8 cellular contexts compared by ENCODE assay signal in genomic region chr9:136644593-136645342, GRCh38. TPM values are rescaled to one million over a fixed set of nuclear protein-coding genes. Genes with fewer than 3 reads are reported as not detected.
DNase-seq lines count a peak whose midpoint lies in the region; ATAC-seq and TF ChIP-seq lines count a peak whose summit lies in the region.

No MANE protein-coding gene starts in this region.

- H3K27ac ChIP-seq in neuronal stem cell (replicated peaks; ENCODE audit: low read length): no peak overlapping the region
- H3K27ac ChIP-seq in suprapubic skin: peak overlapping the region; percentile 70

- peak overlapping the region; percentile 100 for H2BK15ac ChIP-seq in neuronal stem cell (ENCODE audit: low read length)

- peak in 1 of 2 donors; percentile 56 for TF ChIP-seq POLR2A in suprapubic skin (IDR thresholded peaks at IDR 0.05)

- no CpG with 5 or more reads among the region's 30 CpGs for WGBS in neuronal stem cell (ENCODE audit: extremely low coverage in 2 of 2, insufficient read length in 2 of 2, insufficient replicate concordance in 1 of 2), 2 donors
- 80% methylated on average over 6 of the region's 30 CpGs for WGBS in suprapubic skin

- no peak overlapping the region for H3K9ac ChIP-seq in neuronal stem cell (ENCODE audit: low read depth, low read length, poor library complexity)

- H4K91ac ChIP-seq in neuronal stem cell (ENCODE audit: low read depth, low read length, poor library complexity): no peak overlapping the region

- peak overlapping the region; percentile 91 for H3K18ac ChIP-seq in neuronal stem cell (ENCODE audit: low read length)

- H3K4ac ChIP-seq in neuronal stem cell (ENCODE audit: low read length): peak overlapping the region; percentile 23

- H4K8ac ChIP-seq in neuronal stem cell (ENCODE audit: low read depth, low read length): no peak overlapping the region

- H3K36me3 ChIP-seq in neuronal stem cell (replicated peaks in 1 of 2; ENCODE audit: control insufficient read depth in 2 of 2, insufficient read depth in 2 of 2, low read length in 2 of 2): no peaks in the 10 kb centered on the region
- no peaks in the 10 kb centered on the region for H3K36me3 ChIP-seq in suprapubic skin

- peak overlapping the region; percentile 97 for H2BK12ac ChIP-seq in neuronal stem cell (ENCODE audit: low read length)

- peak overlapping the region; percentile 83 for H3K23ac ChIP-seq in neuronal stem cell (ENCODE audit: low read depth, low read length, poor library complexity)

- H3K4me2 ChIP-seq in neuronal stem cell (ENCODE audit: insufficient read depth, low read length, poor library complexity, severe bottlenecking): peak overlapping the region; percentile 41

- no peak for ATAC-seq in GM18873 (IDR thresholded peaks at IDR 0.05; ENCODE audit: low FRiP score, unreplicated experiment)

- DNase-seq in NCI-H1694 (lab: John Stamatoyannopoulos, UW) (peak; percentile 61), NCI-H1694 treated with DMSO at 0.1 percent for 48 hours (lab: John Stamatoyannopoulos, UW) (no peak), NCI-H748 treated with DMSO at 0.1 percent for 48 hours (lab: John Stamatoyannopoulos, UW) (peak; percentile 13), activated T-cell treated with anti-CD3 and anti-CD28 coated beads for 48 hours (ENCODE audit: low read depth) (peak; percentile 78), fibroblast of mammary gland (ENCODE audit: low read depth) (peak; percentile 52), neuronal stem cell (ENCODE audit: low spot score) (peak; percentile 51), suprapubic skin (ENCODE audit: low spot score in 2 of 2) (no peak)

- H2AK5ac ChIP-seq in neuronal stem cell (ENCODE audit: low read depth, low read length): peak overlapping the region; percentile 100

- TF ChIP-seq CTCF in fibroblast of mammary gland (conservative IDR thresholded peaks at IDR 0.05; ENCODE audit: control insufficient read depth, insufficient read depth, low read depth, low read length) (peak; percentile 65), suprapubic skin (IDR thresholded peaks at IDR 0.05) (peak; percentile 85 to 98)

- H3K9me3 ChIP-seq in neuronal stem cell (replicated peaks in 1 of 2; ENCODE audit: control insufficient read depth in 2 of 2, insufficient read depth in 1 of 2, low read depth in 1 of 2, low read length in 2 of 2): peaks cover 0 to 2% of the 10 kb centered on the region in 2 donors
- H3K9me3 ChIP-seq in suprapubic skin: no peaks in the 10 kb centered on the region

- TF ChIP-seq EP300 in suprapubic skin (IDR thresholded peaks at IDR 0.05): no peak

- no peak overlapping the region for H2BK5ac ChIP-seq in neuronal stem cell (ENCODE audit: low read length)

- H2AFZ ChIP-seq in neuronal stem cell (ENCODE audit: low read length): peak overlapping the region; percentile 99

- H3K4me3 ChIP-seq in fibroblast of mammary gland (ENCODE audit: control insufficient read depth, low read depth, low read length): no peak overlapping the region
- H3K4me3 ChIP-seq in neuronal stem cell (ENCODE audit: low read length in 2 of 2): peak overlapping the region in 1 of 2 donors; percentile 8
- H3K4me3 ChIP-seq in suprapubic skin: peak overlapping the region; percentile 42

- H2BK120ac ChIP-seq in neuronal stem cell (ENCODE audit: low read depth, low read length): peak overlapping the region; percentile 35

- H3K27me3 ChIP-seq in neuronal stem cell (ENCODE audit: control insufficient read depth in 3 of 3, insufficient read depth in 3 of 3, low read depth in 1 of 3, low read length in 3 of 3): no peaks in the 10 kb centered on the region
- H3K27me3 ChIP-seq in suprapubic skin: peaks cover 12% of the 10 kb centered on the region

- H3K4me1 ChIP-seq in neuronal stem cell (ENCODE audit: control insufficient read depth in 2 of 2, insufficient read depth in 1 of 2, low read depth in 1 of 2, low read length in 2 of 2) (peaks cover 17 to 32% of the 10 kb centered on the region in 2 donors), suprapubic skin (peaks cover 27% of the 10 kb centered on the region)

- peaks cover 2% of the 10 kb centered on the region for H3K79me1 ChIP-seq in neuronal stem cell (ENCODE audit: low read depth, low read length)

- H3K14ac ChIP-seq in neuronal stem cell (ENCODE audit: low read length): no peak overlapping the region

RNA-seq across cellular contexts. Expression of gene EGFL7, which starts 17.9 kb away (rescaled TPM):
- 33.1 TPM for polyA plus RNA-seq in neuronal stem cell (2013, experiment 1 of 2)
- 32.0 TPM for polyA plus RNA-seq in neuronal stem cell (2013, experiment 2 of 2)
- total RNA-seq in suprapubic skin: 10 to 100 TPM; 12.2 to 49.6 (median 28.6) TPM

RNA-seq across cellular contexts. Expression of gene AGPAT2, which starts 42.5 kb away (rescaled TPM):
- polyA plus RNA-seq in neuronal stem cell (2013, experiment 1 of 2): 3.7 TPM
- 3.5 TPM for polyA plus RNA-seq in neuronal stem cell (2013, experiment 2 of 2)
- 10 to 100 TPM; 43.5 to 73.2 (median 63.5) TPM for total RNA-seq in suprapubic skin

Comparison
In these comparisons a context has a peak if more than half of its experiments do, and no peak if none do; other contexts are left out.
1. DNase-seq: peak in NCI-H1694 (single experiment), NCI-H748 treated with DMSO at 0.1 percent for 48 hours (single experiment), activated T-cell treated with anti-CD3 and anti-CD28 coated beads for 48 hours (single experiment), fibroblast of mammary gland (single experiment) and neuronal stem cell (single experiment); none in NCI-H1694 treated with DMSO at 0.1 percent for 48 hours (single experiment) and suprapubic skin (0 of 2).